Comparison of ENCODE assay signal across 15 cellular contexts in genomic region chr19:2770055-2771013, GRCh38. TPM values are rescaled to one million over a fixed set of nuclear protein-coding genes. Genes with fewer than 3 reads are reported as not detected.
DNase-seq lines count a peak whose midpoint lies in the region; ATAC-seq and TF ChIP-seq lines count a peak whose summit lies in the region.
"Had no signal": no experiment of that assay in that cellular context is flagged by ENCODE, and none has a peak within 500 bp of the region (broad histone marks: within the 10 kb centered on the region; RNA-seq: fewer than 3 reads in every experiment).

No MANE protein-coding gene starts in this region.

- peak overlapping the region; percentile 58 to 60 for H3K27ac ChIP-seq in mucosa of rectum (ENCODE audit: low read depth in 2 of 2, low read length in 2 of 2)
- peak overlapping the region; percentile 14 for H3K27ac ChIP-seq in upper lobe of right lung

- H3K9ac ChIP-seq in mucosa of rectum (ENCODE audit: low read depth in 1 of 2, low read length in 2 of 2): no peak overlapping the region

- H3K4me1 ChIP-seq in mucosa of rectum (ENCODE audit: control insufficient read depth in 2 of 2, insufficient read depth in 2 of 2, low read length in 2 of 2) (peaks cover 0 to 8% of the 10 kb centered on the region in 2 donors), upper lobe of right lung (peaks cover 14% of the 10 kb centered on the region)

- H3K4me3 ChIP-seq in foreskin fibroblast (ENCODE audit: low read depth in 1 of 2, low read length in 2 of 2): no peak overlapping the region
- H3K4me3 ChIP-seq in mucosa of rectum (ENCODE audit: low read length in 2 of 2): no peak overlapping the region
- H3K4me3 ChIP-seq in upper lobe of right lung: no peak overlapping the region
- H3K4me3 ChIP-seq: lung, smooth muscle cell had no signal

- peak; percentile 45 for ATAC-seq in upper lobe of right lung
- ATAC-seq in GM18861 (IDR thresholded peaks at IDR 0.05; ENCODE audit: unreplicated experiment): no peak
- ATAC-seq: esophagus mucosa had no signal

- TF ChIP-seq CTCF in foreskin fibroblast (IDR thresholded peaks at IDR 0.05; ENCODE audit: low read depth, low read length) (no peak), upper lobe of right lung (IDR thresholded peaks at IDR 0.05) (no peak)

- intact Hi-C loops in upper lobe of right lung (cut with DNase I): no loop called here

- peaks cover 6 to 22% of the 10 kb centered on the region in 2 donors for H3K36me3 ChIP-seq in mucosa of rectum (ENCODE audit: control insufficient read depth in 2 of 2, insufficient read depth in 2 of 2, low read length in 2 of 2)
- peaks cover 34% of the 10 kb centered on the region for H3K36me3 ChIP-seq in upper lobe of right lung

- H3K27me3 ChIP-seq in mucosa of rectum (ENCODE audit: control insufficient read depth in 2 of 2, insufficient read depth in 2 of 2, low read length in 2 of 2) (no peaks in the 10 kb centered on the region), upper lobe of right lung (no peaks in the 10 kb centered on the region)

- H3K9me3 ChIP-seq in mucosa of rectum (ENCODE audit: control insufficient read depth in 2 of 2, low read length in 2 of 2): no peaks in the 10 kb centered on the region
- no peaks in the 10 kb centered on the region for H3K9me3 ChIP-seq in upper lobe of right lung

- DNase-seq in NCI-H82 (lab: John Stamatoyannopoulos, UW) (peak; percentile 8), NCI-H82 treated with DMSO at 0.1 percent for 48 hours (lab: John Stamatoyannopoulos, UW; ENCODE audit: unreplicated experiment) (no peak), foreskin fibroblast (peak; percentile 40 to 71), upper lobe of right lung (no peak)
- no peak for DNase-seq in stimulated activated naive CD4-positive, alpha-beta T cell treated with Interleukin-2 at 50 U/mL for 16 hours (lab: John Stamatoyannopoulos, UW)
- DNase-seq in central memory CD4-positive, alpha-beta T cell: no peak
- DNase-seq: activated CD8-positive, alpha-beta memory T cell treated with anti-CD3 and anti-CD28 coated beads, Interleukin-2, amount 50 U/mL, for 4 hours; DND-41; NCI-H2081 treated with DMSO at 0.1 percent for 48 hours; T1000 had no signal

RNA-seq across cellular contexts. Expression of gene SGTA, which starts 12.7 kb away (rescaled TPM):
- 44.9 TPM for total RNA-seq in upper lobe of right lung

RNA-seq across cellular contexts. Expression of gene THOP1, which starts 15.0 kb away (rescaled TPM):
- 29.3 TPM for total RNA-seq in upper lobe of right lung

RNA-seq across cellular contexts. Expression of gene SLC39A3, which starts 30.5 kb away (rescaled TPM):
- total RNA-seq in upper lobe of right lung: 26.7 TPM

RNA-seq across cellular contexts. Expression of gene DIRAS1, which starts 49.2 kb away (rescaled TPM):
- total RNA-seq in upper lobe of right lung: 1.8 TPM

RNA-seq across cellular contexts. Expression of gene ZNF554, which starts 49.3 kb away (rescaled TPM):
- total RNA-seq in upper lobe of right lung: 4.7 TPM

Comparison
In these comparisons a context has a peak if more than half of its experiments do, and no peak if none do; other contexts are left out.
1. DNase-seq: peak in NCI-H82 (single experiment) and foreskin fibroblast (2 of 2); none in NCI-H82 treated with DMSO at 0.1 percent for 48 hours (single experiment), upper lobe of right lung (single experiment), stimulated activated naive CD4-positive, alpha-beta T cell treated with Interleukin-2 at 50 U/mL for 16 hours (single experiment) and central memory CD4-positive, alpha-beta T cell (single experiment).